Comparison of ENCODE assay signal across 15 cellular contexts in the genomic region with DNA sequence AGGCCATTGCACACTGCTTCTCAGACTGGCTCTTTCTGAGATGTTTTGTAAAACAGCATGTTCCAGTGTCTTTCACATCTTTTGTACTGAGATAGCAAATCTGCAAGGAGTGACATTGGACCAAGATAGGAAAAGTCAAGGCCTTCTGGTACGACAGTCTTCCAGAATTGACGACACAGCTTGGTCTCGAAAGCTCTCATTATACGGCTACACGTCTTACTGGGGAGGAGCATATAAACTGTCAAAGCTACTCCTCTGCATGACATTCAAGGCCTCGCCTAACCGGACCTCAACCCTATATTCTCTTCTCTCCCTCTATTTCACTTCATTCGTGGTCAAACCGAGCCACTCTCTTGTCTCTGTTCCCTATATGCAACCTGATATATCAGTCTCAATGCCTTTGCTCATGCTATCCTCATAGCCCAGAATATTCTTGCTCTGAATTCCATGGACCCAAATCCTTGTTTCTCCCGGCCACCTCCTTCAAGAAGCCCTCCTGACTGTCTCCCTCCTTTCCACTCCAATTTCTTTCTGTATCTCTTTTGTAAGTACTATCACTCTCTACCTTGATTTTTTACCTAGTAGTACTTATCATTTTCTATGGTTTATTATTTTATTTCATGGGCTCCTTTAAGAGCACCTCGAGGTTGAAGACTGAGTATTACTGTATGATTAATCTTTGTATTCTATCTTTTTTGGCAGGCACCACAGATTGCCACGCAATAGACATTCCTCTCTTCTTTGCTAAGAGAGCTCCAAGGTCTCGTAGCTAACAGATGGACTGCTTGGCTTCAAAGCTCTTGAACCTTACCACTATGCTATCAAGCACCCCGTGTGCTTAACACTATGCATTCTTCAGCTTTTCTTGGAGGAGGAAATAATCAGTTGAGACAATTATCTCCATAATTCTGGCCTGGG. TPM values are rescaled to one million over a fixed set of nuclear protein-coding genes. Genes with fewer than 3 reads are reported as not detected.
DNase-seq lines count a peak whose midpoint lies in the region; ATAC-seq, FAIRE-seq and TF ChIP-seq lines count a peak whose summit lies in the region.
"Had no signal": no experiment of that assay in that cellular context is flagged by ENCODE, and none has a peak within 500 bp of the region (broad histone marks: within the 10 kb centered on the region; RNA-seq: fewer than 3 reads in every experiment).

No MANE protein-coding gene starts in this region.

- no peak for TF ChIP-seq POLR2A in transverse colon (IDR thresholded peaks at IDR 0.05)

- in situ Hi-C loops in transverse colon (cut with MboI; ENCODE audit: low pct_ligation_motif_present in 1 of 4, low pct_unique_long_range_greater_than_20kb in 1 of 4, low sequenced_read_pairs in 3 of 4): no loop called here

- CTCF ChIA-PET in RWPE1 (lab: Yijun Ruan, JAX): no interaction called here

- 53% methylated on average over 14 of the region's 14 CpGs for WGBS in pancreas, 2 donors
- 58 to 73% methylated on average over 12 to 14 of the region's 14 CpGs for WGBS in transverse colon (ENCODE audit: low coverage in 1 of 2), 2 donors

- DNase-seq in GM03348 (ENCODE audit: low spot score): peak; percentile 85
- DNase-seq in RWPE1 (ENCODE audit: low spot score): peak; percentile 30
- DNase-seq in epithelial cell of prostate (ENCODE audit: low read depth, low spot score): no peak
- no peak for DNase-seq in pancreas
- no peak for DNase-seq in iPS-NIHi11 (ENCODE audit: low spot score)
- DNase-seq in transverse colon: no peak
- DNase-seq in HPDE6-E6E7 (ENCODE audit: extremely low spot score): no peak
- DNase-seq: CD8-positive, alpha-beta T cell; glutamatergic neuron; left cardiac atrium; NCI-H2227 treated with DMSO at 0.1 percent for 48 hours; right cardiac atrium; stimulated activated naive CD4-positive, alpha-beta T cell treated with Interleukin-2 at 50 U/mL for 16 hours; T-cell had no signal

- H3K27ac ChIP-seq in RWPE1 (no peak overlapping the region), epithelial cell of prostate (peak overlapping the region; percentile 12), pancreas (no peak overlapping the region), transverse colon (no peak overlapping the region)

- H3K27me3 ChIP-seq in pancreas (no peaks in the 10 kb centered on the region), transverse colon (no peaks in the 10 kb centered on the region)

- no peak for FAIRE-seq in pancreas (lab: Jason Lieb, UNC)

- H3K4me3 ChIP-seq in pancreas (no peak overlapping the region), transverse colon (no peak overlapping the region)

- H3K4me1 ChIP-seq in pancreas (peaks cover 0 to 9% (median 0%) of the 10 kb centered on the region in 3 donors), transverse colon (no peaks in the 10 kb centered on the region)

- intact Hi-C loops in pancreas (cut with DNase I): no loop called here
- intact Hi-C loops in transverse colon (cut with DNase I; ENCODE audit: low total_unique reads): no loop called here

- POLR2A ChIA-PET in RWPE1 (lab: Yijun Ruan, JAX; ENCODE audit: low non-redundant PET): no interaction called here

- H3K36me3 ChIP-seq in pancreas (no peaks in the 10 kb centered on the region), transverse colon (no peaks in the 10 kb centered on the region)

- no peaks in the 10 kb centered on the region for H3K9me3 ChIP-seq in pancreas
- H3K9me3 ChIP-seq in transverse colon: no peaks in the 10 kb centered on the region

- no peak for TF ChIP-seq CTCF in RWPE1 (conservative IDR thresholded peaks at IDR 0.05; ENCODE audit: low read depth)
- no peak for TF ChIP-seq CTCF in pancreas (IDR thresholded peaks at IDR 0.05)
- no peak for TF ChIP-seq CTCF in transverse colon (IDR thresholded peaks at IDR 0.05)

- ATAC-seq in pancreas: peak in 3 of 4 donors; percentile 59 to 69 (median 67)
- no peak for ATAC-seq in GM19452 (IDR thresholded peaks at IDR 0.05; ENCODE audit: unreplicated experiment)
- ATAC-seq: CD8-positive, alpha-beta T cell; right cardiac atrium; T-cell had no signal

- no peak for TF ChIP-seq EP300 in transverse colon (IDR thresholded peaks at IDR 0.05; ENCODE audit: low read depth)

RNA-seq across cellular contexts. Expression of gene RBM47, which starts 35.1 kb away (rescaled TPM):
- total RNA-seq in pancreas: 10 to 100 TPM; 25.7 to 59.6 (median 41.6) TPM
- polyA plus RNA-seq in pancreas: 10 to 100 TPM; 12.3 to 18.0 TPM
- total RNA-seq in transverse colon: 100 to 1,000 TPM; 273 to 667 (median 572) TPM
- total RNA-seq: CD8-positive, alpha-beta T cell had no signal

Comparison
In these comparisons a context has a peak if more than half of its experiments do, and no peak if none do; other contexts are left out.
1. DNase-seq: peak in GM03348 (single experiment) and RWPE1 (single experiment); none in epithelial cell of prostate (single experiment), pancreas (0 of 6), iPS-NIHi11 (single experiment), transverse colon (single experiment) and HPDE6-E6E7 (single experiment).
2. RNA of gene RBM47, which starts 35.1 kb away (total RNA-seq): 273 to 667 TPM in transverse colon; 25.7 to 59.6 TPM in pancreas; every median in the first group is over 4 times any median in the second.